ENCODE assay signal across 15 cellular contexts in genomic region chr6:128738112-128738511, GRCh38.
DNase-seq lines count a peak whose midpoint lies in the region; ATAC-seq, FAIRE-seq and TF ChIP-seq lines count a peak whose summit lies in the region.
"Had no signal": no experiment of that assay in that cellular context is flagged by ENCODE, and none has a peak within 500 bp of the region (broad histone marks: within the 10 kb centered on the region; RNA-seq: fewer than 3 reads in every experiment).

No MANE protein-coding gene starts in this region.

- no peak overlapping the region for H3K27ac Mint-ChIP-seq in activated CD4-positive, alpha-beta T cell treated with anti-CD3 and anti-CD28 coated beads for 36 hours
- H3K27ac Mint-ChIP-seq in stimulated activated naive CD8-positive, alpha-beta T cell treated with anti-CD3 and anti-CD28 coated beads, Interleukin-15, amount 100 ng/mL, for 72 hours = peak overlapping the region in 1 of 2 donors; percentile 48

- TF ChIP-seq EP300 in HepG2 (IDR thresholded peaks at IDR 0.05; ENCODE audit: low read depth in 2 of 2, low read length in 2 of 2) = no peak
- no peak for TF ChIP-seq EP300 in HepG2 (CRISPR knock-in tag; IDR thresholded peaks at IDR 0.05; ENCODE audit: borderline replicate concordance)

- no peak for TF ChIP-seq RAD21 in HCT116 (IDR thresholded peaks at IDR 0.05; ENCODE audit: low read depth)
- no peak for TF ChIP-seq RAD21 in HepG2 (CRISPR knock-in tag; IDR thresholded peaks at IDR 0.05)

- peaks cover 8% of the 10 kb centered on the region; the same call in 1 of the 2 replicates for H3K9me2 ChIP-seq in HCT116 (ENCODE audit: insufficient read depth)

- TF ChIP-seq POLR2A in HCT116 (IDR thresholded peaks at IDR 0.05; ENCODE audit: borderline replicate concordance, extremely low read depth, insufficient read depth, insufficient read length) (no peak), HepG2 (IDR thresholded peaks at IDR 0.05; ENCODE audit: insufficient read depth in 1 of 2, low read depth in 2 of 2, low read length in 2 of 2) (no peak)

- WGBS in HepG2 (ENCODE audit: low lambda C conversion rate) = 12% methylated on average over 3 of the region's 3 CpGs

- H3K4me2 ChIP-seq in HCT116 (ENCODE audit: low read length) (peak overlapping the region; percentile 22; the same call in 1 of the 2 replicates), HepG2 (ENCODE audit: low read depth, low read length) (no peak overlapping the region)

- in situ Hi-C loops in HepG2 (cut with HindIII; ENCODE audit: extremely low pct_ligation_motif_present, low pct_unique_long_range_greater_than_20kb) = no loop called here

- CTCF ChIA-PET in activated CD4-positive, alpha-beta T cell treated with anti-CD3 and anti-CD28 coated beads for 36 hours (lab: Charles Lee) = interaction anchor here (1.3 kb wide), 1 partner anchor 12 kb away, joined by 3 read pairs; no protein-coding TSS in a partner anchor
- CTCF ChIA-PET in HCT116 (lab: Charles Lee) = no interaction called here
- CTCF ChIA-PET in HepG2 (lab: Yijun Ruan, JAX; ENCODE audit: low intra/inter-chr PET ratio, low total read pairs) = no interaction called here

- intact Hi-C loops in activated CD4-positive, alpha-beta T cell treated with anti-CD3 and anti-CD28 coated beads for 36 hours (cut with DNase I, micrococcal nuclease) = no loop called here
- intact Hi-C loops in HCT116 (cut with micrococcal nuclease) = loop anchor here (10.0 kb wide), 1 partner anchor 837 kb away; no protein-coding TSS in a partner anchor
- intact Hi-C loops in HepG2 (cut with micrococcal nuclease; ENCODE audit: unreplicated experiment) = loop anchor here (10.0 kb wide), 1 partner anchor 1273 kb away; no protein-coding TSS in a partner anchor

- FAIRE-seq in HepG2 (lab: Jason Lieb, UNC) = no peak

- peaks cover 7% of the 10 kb centered on the region for H3K27me3 Mint-ChIP-seq in activated CD4-positive, alpha-beta T cell treated with anti-CD3 and anti-CD28 coated beads for 36 hours
- H3K27me3 Mint-ChIP-seq in stimulated activated naive CD8-positive, alpha-beta T cell treated with anti-CD3 and anti-CD28 coated beads, Interleukin-15, amount 100 ng/mL, for 72 hours = peaks cover 11% of the 10 kb centered on the region

- DNase-seq in activated CD4-positive, alpha-beta T cell treated with anti-CD3 and anti-CD28 coated beads for 36 hours = no peak
- DNase-seq in activated CD4-positive, alpha-beta T cell treated with anti-CD3 and anti-CD28 coated beads for 1 hour = no peak
- DNase-seq in HCT116 (ENCODE audit: low read depth, low spot score) = no peak
- DNase-seq in stimulated activated naive CD8-positive, alpha-beta T cell treated with anti-CD3 and anti-CD28 coated beads, Interleukin-15, amount 100 ng/mL, for 72 hours = no peak
- no peak for DNase-seq in NCI-H1417 (lab: John Stamatoyannopoulos, UW)
- DNase-seq in HepG2 (ENCODE audit: low spot score) = no peak
- DNase-seq in cerebellar nuclear complex (lab: John Stamatoyannopoulos, UW) = no peak
- DNase-seq: activated CD4-positive, CD25-positive, alpha-beta regulatory T cell; activated T-cell treated with anti-CD3 and anti-CD28 coated beads for 4 hours; amygdala; CD8-positive, alpha-beta memory T cell; NCI-H2227 treated with DMSO at 0.1 percent for 48 hours; OCI-M1; ovary had no signal

- H3K27me3 ChIP-seq in HCT116 (ENCODE audit: insufficient read depth, low read length) (no peaks in the 10 kb centered on the region), HepG2 (ENCODE audit: control insufficient read depth in 1 of 2, insufficient read depth in 2 of 2, low read length in 2 of 2) (no peaks in the 10 kb centered on the region; a peak in 1 of 5 replicates)
- H3K27me3 ChIP-seq: ovary had no signal

- H3K4me1 ChIP-seq in HCT116 (ENCODE audit: control insufficient read depth in 1 of 2, insufficient read depth in 2 of 2, low read length in 2 of 2) (peaks cover 3 to 17% of the 10 kb centered on the region in 2 experiments; a peak in 3 of 4 replicates), HepG2 (ENCODE audit: insufficient read depth, low read length) (no peaks in the 10 kb centered on the region)

- peaks cover 11% of the 10 kb centered on the region for H3K4me1 Mint-ChIP-seq in activated CD4-positive, alpha-beta T cell treated with anti-CD3 and anti-CD28 coated beads for 36 hours
- H3K4me1 Mint-ChIP-seq in stimulated activated naive CD8-positive, alpha-beta T cell treated with anti-CD3 and anti-CD28 coated beads, Interleukin-15, amount 100 ng/mL, for 72 hours = peaks cover 10% of the 10 kb centered on the region
- H3K4me1 Mint-ChIP-seq: CD8-positive, alpha-beta memory T cell had no signal

- H2AFZ ChIP-seq in HCT116 (ENCODE audit: low read depth, low read length, poor library complexity, severe bottlenecking) = no peak overlapping the region
- no peak overlapping the region for H2AFZ ChIP-seq in HepG2 (ENCODE audit: low read length)

- H3K4me3 Mint-ChIP-seq in activated CD4-positive, alpha-beta T cell treated with anti-CD3 and anti-CD28 coated beads for 36 hours = no peak overlapping the region
- H3K4me3 Mint-ChIP-seq in stimulated activated naive CD8-positive, alpha-beta T cell treated with anti-CD3 and anti-CD28 coated beads, Interleukin-15, amount 100 ng/mL, for 72 hours = no peak overlapping the region
- H3K4me3 Mint-ChIP-seq: CD8-positive, alpha-beta memory T cell had no signal

- H3K79me2 ChIP-seq in HCT116 (ENCODE audit: insufficient read depth, low read length) (no peaks in the 10 kb centered on the region), HepG2 (ENCODE audit: insufficient read depth, low read length) (no peaks in the 10 kb centered on the region)

- H3K27ac ChIP-seq in HCT116 (ENCODE audit: low read depth, low read length) = no peak overlapping the region
- no peak overlapping the region for H3K27ac ChIP-seq in HepG2 (ENCODE audit: extremely low read length, insufficient read depth, low read length)
- H3K27ac ChIP-seq: ovary had no signal

- POLR2A ChIA-PET in activated CD4-positive, alpha-beta T cell treated with anti-CD3 and anti-CD28 coated beads for 36 hours (lab: Charles Lee) = no interaction called here
- POLR2A ChIA-PET in HCT116 (lab: Charles Lee) (no interaction called here), HepG2 (lab: Yijun Ruan, JAX) (no interaction called here)

- RAD21 ChIA-PET in HCT116 (lab: Charles Lee; ENCODE audit: low non-redundant PET in 1 of 2, low total read pairs in 2 of 2, uncharacterized antibody in 2 of 2, unreplicated experiment in 2 of 2) = no interaction called here

- no peaks in the 10 kb centered on the region for H3K9me3 Mint-ChIP-seq in activated CD4-positive, alpha-beta T cell treated with anti-CD3 and anti-CD28 coated beads for 36 hours (ENCODE audit: low read depth)
- H3K9me3 Mint-ChIP-seq in stimulated activated naive CD8-positive, alpha-beta T cell treated with anti-CD3 and anti-CD28 coated beads, Interleukin-15, amount 100 ng/mL, for 72 hours = no peaks in the 10 kb centered on the region
- H3K9me3 Mint-ChIP-seq: CD8-positive, alpha-beta memory T cell had no signal

- H3K9ac ChIP-seq in HCT116 (ENCODE audit: low read length) (no peak overlapping the region), HepG2 (ENCODE audit: insufficient read depth, low read depth, low read length) (no peak overlapping the region)

- BruUV-seq in HCT116 (replicated peaks; lab: Mats Ljungman, UMichigan) (no TSS peak), HepG2 (replicated peaks; lab: Mats Ljungman, UMichigan) (no TSS peak)

- H4K20me1 ChIP-seq in HCT116 (ENCODE audit: insufficient read depth) (no peaks in the 10 kb centered on the region), HepG2 (ENCODE audit: insufficient read depth, low read length) (no peaks in the 10 kb centered on the region)

- TF ChIP-seq CTCF in HCT116 (IDR thresholded peaks at IDR 0.05 in 2 of 3, conservative IDR thresholded peaks at IDR 0.05 in 1 of 3; ENCODE audit: borderline replicate concordance in 1 of 3, insufficient read depth in 1 of 3, low read depth in 2 of 3, low read length in 2 of 3) (no peak), HepG2 (CRISPR knock-in tag; IDR thresholded peaks at IDR 0.05) (no peak)

- H3K36me3 ChIP-seq in HCT116 (ENCODE audit: control insufficient read depth in 1 of 2, insufficient read depth in 2 of 2, low read length in 2 of 2) (no peaks in the 10 kb centered on the region), HepG2 (replicated peaks in 1 of 2; ENCODE audit: control insufficient read depth in 1 of 2, insufficient read depth in 2 of 2, low read length in 2 of 2) (no peaks in the 10 kb centered on the region)
- H3K36me3 ChIP-seq: ovary had no signal

- no peaks in the 10 kb centered on the region for H3K36me3 Mint-ChIP-seq in activated CD4-positive, alpha-beta T cell treated with anti-CD3 and anti-CD28 coated beads for 36 hours (ENCODE audit: low read depth)
- H3K36me3 Mint-ChIP-seq: CD8-positive, alpha-beta memory T cell had no signal

- H3K9me3 ChIP-seq in HCT116 (ENCODE audit: control insufficient read depth in 1 of 2, insufficient read depth in 1 of 2, low read depth in 1 of 2, low read length in 2 of 2) (no peaks in the 10 kb centered on the region), HepG2 (ENCODE audit: low read length) (no peaks in the 10 kb centered on the region)
- H3K9me3 ChIP-seq: ovary had no signal

- peak; percentile 49 for ATAC-seq in activated CD4-positive, alpha-beta T cell treated with anti-CD3 and anti-CD28 coated beads for 36 hours
- no peak for ATAC-seq in HCT116
- ATAC-seq in HG03520 (IDR thresholded peaks at IDR 0.05; ENCODE audit: unreplicated experiment) = peak; percentile 82
- ATAC-seq in stimulated activated naive CD8-positive, alpha-beta T cell treated with anti-CD3 and anti-CD28 coated beads, Interleukin-15, amount 100 ng/mL, for 72 hours = peak; percentile 71
- no peak for ATAC-seq in HepG2

- H3K4me3 ChIP-seq in HCT116 (replicated peaks in 1 of 2; ENCODE audit: low read depth in 1 of 2, low read length in 2 of 2) (no peak overlapping the region), HepG2 (replicated peaks in 1 of 3; ENCODE audit: insufficient read depth in 1 of 3, low read depth in 2 of 3, low read length in 3 of 3) (no peak overlapping the region)
- H3K4me3 ChIP-seq: ovary had no signal

TF ChIP-seq in HCT116, 20 proteins besides CTCF, POLR2A, EP300 and RAD21:
- TF ChIP-seq POLR2AphosphoS5 (IDR thresholded peaks at IDR 0.05; ENCODE audit: low read depth, low read length) (no peak), CBX3 (IDR thresholded peaks at IDR 0.05; ENCODE audit: low read depth) (no peak), MAX (IDR thresholded peaks at IDR 0.05) (no peak), ZFX (IDR thresholded peaks at IDR 0.05) (no peak)
TF ChIP-seq in HCT116: peak in this region for 0.

TF ChIP-seq in HepG2, 621 proteins besides CTCF, POLR2A, EP300 and RAD21 (continues in another document):
- TF ChIP-seq RFXAP (CRISPR knock-in tag; IDR thresholded peaks at IDR 0.05; ENCODE audit: borderline replicate concordance) = no peak
- no peak for TF ChIP-seq RCOR2 (CRISPR knock-in tag; IDR thresholded peaks at IDR 0.05)
- no peak for TF ChIP-seq SOX5 (CRISPR knock-in tag; IDR thresholded peaks at IDR 0.05; ENCODE audit: borderline replicate concordance)

Comparison
In these comparisons a context has a peak if more than half of its experiments do, and no peak if none do; other contexts are left out.
1. ATAC-seq: peak in activated CD4-positive, alpha-beta T cell treated with anti-CD3 and anti-CD28 coated beads for 36 hours (single experiment), HG03520 (single experiment) and stimulated activated naive CD8-positive, alpha-beta T cell treated with anti-CD3 and anti-CD28 coated beads, Interleukin-15, amount 100 ng/mL, for 72 hours (single experiment); none in HCT116 (single experiment) and HepG2 (single experiment).
2. intact Hi-C loops: an anchor here in HCT116 (10.0 kb wide) and HepG2 (10.0 kb wide); none called in activated CD4-positive, alpha-beta T cell treated with anti-CD3 and anti-CD28 coated beads for 36 hours.